In genomic region chr1:43239484-43239883, GRCh38 we compare ENCODE assay signal across 13 cellular contexts. TPM values are rescaled to one million over a fixed set of nuclear protein-coding genes. Genes with fewer than 3 reads are reported as not detected.
DNase-seq lines count a peak whose midpoint lies in the region; ATAC-seq and TF ChIP-seq lines count a peak whose summit lies in the region.
"Had no signal": no experiment of that assay in that cellular context is flagged by ENCODE, and none has a peak within 500 bp of the region (broad histone marks: within the 10 kb centered on the region; RNA-seq: fewer than 3 reads in every experiment).

No MANE protein-coding gene starts in this region.

- peaks cover 23% of the 10 kb centered on the region for H3K4me1 ChIP-seq in Karpas-422 (ENCODE audit: low read length)
- H3K4me1 ChIP-seq in testis: peaks cover 7% of the 10 kb centered on the region

- 91 to 93% methylated on average over 3 of the region's 3 CpGs for WGBS in testis, 2 donors

- TF ChIP-seq CTCF in testis (IDR thresholded peaks at IDR 0.05) (no peak), type B pancreatic cell (conservative IDR thresholded peaks at IDR 0.05) (no peak)

- H3K36me3 Mint-ChIP-seq in type B pancreatic cell: no peaks in the 10 kb centered on the region

- no peaks in the 10 kb centered on the region for H3K79me2 ChIP-seq in Karpas-422 (ENCODE audit: low read length)

- H3K4me2 ChIP-seq in Karpas-422 (ENCODE audit: low read depth, low read length, poor library complexity, severe bottlenecking): peak overlapping the region; percentile 65

- H3K9me3 ChIP-seq in Karpas-422 (ENCODE audit: low read length) (no peaks in the 10 kb centered on the region), testis (no peaks in the 10 kb centered on the region)

- H3K27ac Mint-ChIP-seq in type B pancreatic cell: no peak overlapping the region
- H3K27ac Mint-ChIP-seq: nephron progenitor cell had no signal

- H3K27me3 Mint-ChIP-seq in type B pancreatic cell: no peaks in the 10 kb centered on the region

- intact Hi-C loops in testis (cut with DNase I; ENCODE audit: low total_unique reads): loop anchor here (10.0 kb wide), 1 partner anchor 175 kb away; no protein-coding TSS in a partner anchor

- no peaks in the 10 kb centered on the region for H3K4me1 Mint-ChIP-seq in type B pancreatic cell (ENCODE audit: unreplicated experiment)

- peak overlapping the region; percentile 47; the same call in 1 of the 2 replicates for H3K4me3 ChIP-seq in Karpas-422 (ENCODE audit: low read length)
- H3K4me3 ChIP-seq in testis: no peak overlapping the region

- no peak for TF ChIP-seq POLR2A in testis (IDR thresholded peaks at IDR 0.05)

- H3K27ac ChIP-seq in Karpas-422 (ENCODE audit: low read length): peak overlapping the region; percentile 66
- H3K27ac ChIP-seq in testis: no peak overlapping the region
- H3K27ac ChIP-seq: HL-60 had no signal

- H3K27me3 ChIP-seq in Karpas-422 (ENCODE audit: low read length): no peaks in the 10 kb centered on the region
- no peaks in the 10 kb centered on the region for H3K27me3 ChIP-seq in testis

- ATAC-seq in GM18870 (IDR thresholded peaks at IDR 0.05; ENCODE audit: unreplicated experiment) (peak; percentile 61), GM21825 (IDR thresholded peaks at IDR 0.05; ENCODE audit: unreplicated experiment) (peak; percentile 83)

- no peaks in the 10 kb centered on the region for H3K36me3 ChIP-seq in Karpas-422 (ENCODE audit: insufficient read depth, low read length)
- no peaks in the 10 kb centered on the region for H3K36me3 ChIP-seq in testis (ENCODE audit: low read depth, missing control alignments)

- H3K9me3 Mint-ChIP-seq in type B pancreatic cell: peaks cover 4% of the 10 kb centered on the region

- no peaks in the 10 kb centered on the region for H3K9me2 ChIP-seq in Karpas-422 (replicated peaks; ENCODE audit: insufficient read depth, low read length)

- DNase-seq in Karpas-422 (peak; percentile 87), mesenteric fat pad (ENCODE audit: low spot score) (peak; percentile 33), C1 segment of cervical spinal cord (lab: John Stamatoyannopoulos, UW) (no peak), testis (no peak), NCI-H446 (lab: John Stamatoyannopoulos, UW) (no peak), type B pancreatic cell (ENCODE audit: extremely low spot score, unreplicated experiment) (no peak)
- DNase-seq: activated effector memory CD4-positive, alpha-beta T cell treated with Interleukin-2 at 50 U/mL for 16 hours; NCI-H2227 treated with DMSO at 0.1 percent for 48 hours; nephron progenitor cell; stimulated activated CD4-positive, alpha-beta T cell treated with anti-CD3 and anti-CD28 coated beads, Interleukin-4, amount 100 ng/mL, for 1 hour had no signal

- peak overlapping the region; percentile 38 for H3K9ac ChIP-seq in Karpas-422 (ENCODE audit: low read length)

- H4K20me1 ChIP-seq in Karpas-422 (ENCODE audit: insufficient read depth, low read depth, low read length): no peaks in the 10 kb centered on the region

- H3K4me3 Mint-ChIP-seq in type B pancreatic cell: no peak overlapping the region
- H3K4me3 Mint-ChIP-seq: nephron progenitor cell had no signal

- peak overlapping the region; percentile 46 for H2AFZ ChIP-seq in Karpas-422 (ENCODE audit: low read length)

RNA-seq across cellular contexts. Expression of gene TMEM125, which starts 30.3 kb away (rescaled TPM):
- total RNA-seq in Karpas-422 (2014; rRNA removed; shearing (Covaris generic); ENCODE audit: low replicate concordance): not detected in 2 replicates
- total RNA-seq in mesenteric fat pad (not detected), testis (1 to 10 TPM in 1 of 2 donors, under 1 TPM in 1; 0.71 to 2.0 TPM), type B pancreatic cell (ENCODE audit: low replicate concordance) (19.8 and 51.7 TPM in 2 replicates)
- 2.2 TPM for polyA plus RNA-seq in testis (ENCODE audit: insufficient read depth, low read depth, low replicate concordance)

RNA-seq across cellular contexts. Expression of gene C1orf210, which starts 45.9 kb away (rescaled TPM):
- not detected in 2 replicates for total RNA-seq in Karpas-422 (2014; rRNA removed; shearing (Covaris generic); ENCODE audit: low replicate concordance)
- total RNA-seq in mesenteric fat pad: not detected
- under 1 TPM in 1 of 2 donors, not detected in 1; 0.25 TPM for total RNA-seq in testis
- polyA plus RNA-seq in testis (ENCODE audit: insufficient read depth, low read depth, low replicate concordance): 0.71 TPM
- total RNA-seq in type B pancreatic cell (ENCODE audit: low replicate concordance): 9.9 and 17.2 TPM in 2 replicates

Comparison
In these comparisons a context has a peak if more than half of its experiments do, and no peak if none do; other contexts are left out.
1. DNase-seq: peak in Karpas-422 (single experiment) and mesenteric fat pad (single experiment); none in C1 segment of cervical spinal cord (0 of 14), testis (single experiment), NCI-H446 (0 of 2) and type B pancreatic cell (single experiment).